In genomic region chr4:1269209-1269608, GRCh38 we compare ENCODE assay signal across 15 cellular contexts. TPM values are rescaled to one million over a fixed set of nuclear protein-coding genes. Genes with fewer than 3 reads are reported as not detected.
A peak's percentile ranks its signal among the peaks of the same experiment; 100 is the strongest.
DNase-seq lines count a peak whose midpoint lies in the region; ATAC-seq, FAIRE-seq and TF ChIP-seq lines count a peak whose summit lies in the region.
"Had no signal": no experiment of that assay in that cellular context is flagged by ENCODE, and none has a peak within 500 bp of the region (broad histone marks: within the 10 kb centered on the region; RNA-seq: fewer than 3 reads in every experiment).

No MANE protein-coding gene starts in this region.

- DNase-seq in CD4-positive, alpha-beta memory T cell: no peak
- DNase-seq in GM18507 (ENCODE audit: extremely low spot score, insufficient read length, low read depth) (no peak), activated B cell treated with CpG ODN at 0.5 μM for 24 hours (no peak), naive B cell (no peak), SIG-M5 (lab: John Stamatoyannopoulos, UW) (no peak), NCI-H510A (lab: John Stamatoyannopoulos, UW) (no peak)
- DNase-seq: DMS53, GF-D8, GOT3, H9 had no signal

- peaks cover 0 to 8% (median 0%) of the 10 kb centered on the region in 8 donors for H3K9me3 Mint-ChIP-seq in CD4-positive, alpha-beta memory T cell
- peaks cover 5% of the 10 kb centered on the region for H3K9me3 Mint-ChIP-seq in activated B cell treated with CpG ODN at 0.5 μM for 24 hours
- peaks cover 0 to 14% (median 6%) of the 10 kb centered on the region in 7 donors for H3K9me3 Mint-ChIP-seq in naive B cell

- ATAC-seq in activated B cell treated with CpG ODN at 0.5 μM for 24 hours (ENCODE audit: low read depth): no peak
- no peak for ATAC-seq in naive B cell (ENCODE audit: low read depth in 2 of 2)
- no peak for ATAC-seq in HG03097 (IDR thresholded peaks at IDR 0.05; ENCODE audit: low FRiP score, unreplicated experiment)
- ATAC-seq: A549, HepG2 had no signal

- no peak overlapping the region for H3K27ac ChIP-seq in CD4-positive, alpha-beta memory T cell (ENCODE audit: low read depth, low read length)
- H3K27ac ChIP-seq: A549 had no signal

- peaks cover 9 to 19% (median 12%) of the 10 kb centered on the region in 4 donors for H3K4me1 Mint-ChIP-seq in CD4-positive, alpha-beta memory T cell
- H3K4me1 Mint-ChIP-seq in activated B cell treated with CpG ODN at 0.5 μM for 24 hours (peaks cover 31% of the 10 kb centered on the region), naive B cell (peaks cover 24 to 29% (median 26%) of the 10 kb centered on the region in 3 donors)
- H3K4me1 Mint-ChIP-seq: H9 had no signal

- peak; percentile 18 for FAIRE-seq in GM18507 (lab: Jason Lieb, UNC)
- FAIRE-seq: A549, HepG2, HTR-8/SVneo had no signal

- H3K4me3 Mint-ChIP-seq in CD4-positive, alpha-beta memory T cell: no peak overlapping the region
- H3K4me3 Mint-ChIP-seq in activated B cell treated with CpG ODN at 0.5 μM for 24 hours: no peak overlapping the region
- peak overlapping the region in 4 of 8 donors; percentile 2 to 55 (median 30) for H3K4me3 Mint-ChIP-seq in naive B cell
- H3K4me3 Mint-ChIP-seq: CD14-positive monocyte, H9 had no signal

- no peaks in the 10 kb centered on the region for H3K27me3 ChIP-seq in CD4-positive, alpha-beta memory T cell (ENCODE audit: insufficient read depth, low read length)

- no peaks in the 10 kb centered on the region for H3K9me3 ChIP-seq in CD4-positive, alpha-beta memory T cell (ENCODE audit: control insufficient read depth in 1 of 2, low read length in 2 of 2)

- no peak overlapping the region for H3K4me3 ChIP-seq in CD4-positive, alpha-beta memory T cell (ENCODE audit: low read length in 2 of 2)
- H3K4me3 ChIP-seq: A549 had no signal

- no peak for TF ChIP-seq CTCF in activated B cell treated with CpG ODN at 0.5 μM for 24 hours (IDR thresholded peaks at IDR 0.05)

- CTCF ChIA-PET in CD4-positive, alpha-beta memory T cell (lab: Charles Lee; ENCODE audit: partially characterized antibody): interaction anchor here (1.0 to 6.1 kb wide), 14 partner anchors 11 to 197 kb away, joined by 4 to 109 read pairs (median 16); partner anchors contain the start of genes CTBP1, MAEA and UVSSA
- CTCF ChIA-PET in activated B cell treated with CpG ODN at 0.5 μM for 24 hours (lab: Charles Lee): interaction anchor here (1.2 to 3.7 kb wide), 7 partner anchors 11 to 138 kb away, joined by 5 to 46 read pairs (median 17); partner anchors contain the start of gene CTBP1

- H3K36me3 ChIP-seq in CD4-positive, alpha-beta memory T cell (ENCODE audit: insufficient read depth, low read length): no peaks in the 10 kb centered on the region

- intact Hi-C loops in CD4-positive, alpha-beta memory T cell (cut with micrococcal nuclease): loop anchor here (5.0 to 10.0 kb wide), 2 partner anchors 78 to 1024 kb away; partner anchors contain the start of gene UVSSA
- intact Hi-C loops in activated B cell treated with CpG ODN at 0.5 μM for 24 hours (cut with micrococcal nuclease): no loop called here

- H3K36me3 Mint-ChIP-seq in CD4-positive, alpha-beta memory T cell: no peaks in the 10 kb centered on the region
- no peaks in the 10 kb centered on the region for H3K36me3 Mint-ChIP-seq in activated B cell treated with CpG ODN at 0.5 μM for 24 hours (ENCODE audit: low read depth)
- no peaks in the 10 kb centered on the region for H3K36me3 Mint-ChIP-seq in naive B cell

- POLR2A ChIA-PET in CD4-positive, alpha-beta memory T cell (lab: Charles Lee; ENCODE audit: partially characterized antibody): interaction anchor here (1.4 to 6.2 kb wide), 5 partner anchors 20 to 138 kb away, joined by 3 to 61 read pairs (median 18); partner anchors contain the start of genes CTBP1 and UVSSA
- POLR2A ChIA-PET in activated B cell treated with CpG ODN at 0.5 μM for 24 hours (lab: Charles Lee): interaction anchor here (1.4 to 6.7 kb wide), 3 partner anchors 20 to 132 kb away, joined by 7 to 62 read pairs (median 8); partner anchors contain the start of genes CTBP1 and MAEA

- H3K27me3 Mint-ChIP-seq in CD4-positive, alpha-beta memory T cell: no peaks in the 10 kb centered on the region
- H3K27me3 Mint-ChIP-seq in activated B cell treated with CpG ODN at 0.5 μM for 24 hours: no peaks in the 10 kb centered on the region
- no peaks in the 10 kb centered on the region for H3K27me3 Mint-ChIP-seq in naive B cell

- H3K4me1 ChIP-seq in CD4-positive, alpha-beta memory T cell (ENCODE audit: insufficient read depth, low read length): peaks cover 12% of the 10 kb centered on the region
- H3K4me1 ChIP-seq: A549 had no signal

- peak overlapping the region in 4 of 7 donors; percentile 10 to 94 (median 50) for H3K27ac Mint-ChIP-seq in CD4-positive, alpha-beta memory T cell
- H3K27ac Mint-ChIP-seq in activated B cell treated with CpG ODN at 0.5 μM for 24 hours (peak overlapping the region; percentile 69), naive B cell (peak overlapping the region in 4 of 6 donors; percentile 44 to 82 (median 65))
- H3K27ac Mint-ChIP-seq: CD14-positive monocyte, H9 had no signal

RNA-seq across cellular contexts. Expression of gene CTBP1, which starts 20.3 kb away (rescaled TPM):
- 100 to 1,000 TPM; 186 to 195 TPM for total RNA-seq in CD4-positive, alpha-beta memory T cell
- polyA plus RNA-seq in CD4-positive, alpha-beta memory T cell: 10 to 100 TPM; 39.3 to 79.0 TPM
- 162 and 175 TPM in 2 replicates for total RNA-seq in activated B cell treated with CpG ODN at 0.5 μM for 24 hours
- 10 to 100 TPM; 46.4 to 98.8 (median 79.8) TPM for polyA plus RNA-seq in naive B cell (ENCODE audit: low read depth in 6 of 6)

RNA-seq across cellular contexts. Expression of gene MAEA, which starts 20.5 kb away (rescaled TPM):
- 100 to 1,000 TPM; 101 to 106 TPM for total RNA-seq in CD4-positive, alpha-beta memory T cell
- 10 to 100 TPM; 54.1 to 70.9 TPM for polyA plus RNA-seq in CD4-positive, alpha-beta memory T cell
- total RNA-seq in activated B cell treated with CpG ODN at 0.5 μM for 24 hours: 67.3 and 73.7 TPM in 2 replicates
- 10 to 100 TPM; 45.7 to 72.6 (median 57.1) TPM for polyA plus RNA-seq in naive B cell (ENCODE audit: low read depth in 6 of 6)
